In genomic region chr9:4828776-4829175, GRCh38 we compare ENCODE assay signal across 11 cellular contexts. TPM values are rescaled to one million over a fixed set of nuclear protein-coding genes. Genes with fewer than 3 reads are reported as not detected.
DNase-seq lines count a peak whose midpoint lies in the region; TF ChIP-seq lines count a peak whose summit lies in the region.
"Had no signal": no experiment of that assay in that cellular context is flagged by ENCODE, and none has a peak within 500 bp of the region (broad histone marks: within the 10 kb centered on the region; RNA-seq: fewer than 3 reads in every experiment).

No MANE protein-coding gene starts in this region.

- no peak overlapping the region for H3K27ac ChIP-seq in A673 (ENCODE audit: low read depth, low read length, poor library complexity, severe bottlenecking)
- H3K27ac ChIP-seq in coronary artery: peak overlapping the region in 1 of 2 donors; percentile 7

- BruUV-seq in A673 (replicated peaks; lab: Mats Ljungman, UMichigan): no TSS peak

- H3K9me3 ChIP-seq in A673 (ENCODE audit: low read depth, low read length, poor library complexity, severe bottlenecking): no peaks in the 10 kb centered on the region
- H3K9me3 ChIP-seq: BE2C had no signal

- H3K4me1 ChIP-seq in A673 (ENCODE audit: insufficient read depth, low read length, poor library complexity, severe bottlenecking): peaks cover 12% of the 10 kb centered on the region

- H3K4me3 ChIP-seq in A673 (ENCODE audit: low read depth, low read length, poor library complexity, severe bottlenecking) (no peak overlapping the region), coronary artery (no peak overlapping the region)

- no peak for TF ChIP-seq CTCF in A673 (conservative IDR thresholded peaks at IDR 0.05; ENCODE audit: low read depth, low read length)
- no peak for TF ChIP-seq CTCF in coronary artery (IDR thresholded peaks at IDR 0.05)

- intact Hi-C loops in A673 (cut with micrococcal nuclease; ENCODE audit: unreplicated experiment): no loop called here

- POLR2A ChIA-PET in A673 (lab: Charles Lee; ENCODE audit: low non-redundant PET): no interaction called here

- DNase-seq in A673 (ENCODE audit: low spot score) (peak; percentile 33), HS-27A (ENCODE audit: low read depth) (peak; percentile 19), amniotic epithelial cell (ENCODE audit: low read depth) (peak; percentile 75), foreskin melanocyte (peak; percentile 76), coronary artery (ENCODE audit: low spot score) (no peak), NCI-H1092 (lab: John Stamatoyannopoulos, UW) (no peak), hypothalamus (lab: John Stamatoyannopoulos, UW) (no peak)
- DNase-seq in NK-92 treated with Interleukin-12 subunit alpha and Interleukin-12 subunit beta, amount 100 ng/mL, for 24 hours (lab: John Stamatoyannopoulos, UW): no peak
- DNase-seq: activated CD4-positive, CD25-positive, alpha-beta regulatory T cell treated with anti-CD3 and anti-CD28 coated beads, Interleukin-2, amount 50 U/mL, for 72 hours; BE2C; NCI-H146 had no signal

- no peaks in the 10 kb centered on the region for H3K27me3 ChIP-seq in A673 (replicated peaks; ENCODE audit: insufficient read depth, low read depth, low read length, poor library complexity)
- H3K27me3 ChIP-seq: BE2C had no signal

- H3K36me3 ChIP-seq in A673 (ENCODE audit: insufficient read depth, low read length, poor library complexity, severe bottlenecking): no peaks in the 10 kb centered on the region

- CTCF ChIA-PET in A673 (lab: Charles Lee): no interaction called here

RNA-seq across cellular contexts. Expression of gene RCL1, which starts 36.0 kb away (rescaled TPM):
- total RNA-seq in A673 (2021): 29.1 and 31.2 TPM in 2 replicates

Comparison
In these comparisons a context has a peak if more than half of its experiments do, and no peak if none do; other contexts are left out.
1. DNase-seq: peak in A673 (single experiment), HS-27A (single experiment), amniotic epithelial cell (single experiment) and foreskin melanocyte (single experiment); none in coronary artery (single experiment), NCI-H1092 (single experiment), hypothalamus (0 of 51) and NK-92 treated with Interleukin-12 subunit alpha and Interleukin-12 subunit beta, amount 100 ng/mL, for 24 hours (single experiment).